18 cellular contexts compared by ENCODE assay signal in genomic region chr2:33168973-33169372, GRCh38.
DNase-seq lines count a peak whose midpoint lies in the region; ATAC-seq, FAIRE-seq and TF ChIP-seq lines count a peak whose summit lies in the region.
"Had no signal": no experiment of that assay in that cellular context is flagged by ENCODE, and none has a peak within 500 bp of the region (broad histone marks: within the 10 kb centered on the region; RNA-seq: fewer than 3 reads in every experiment).

No MANE protein-coding gene starts in this region.

- peak; percentile 99 for FAIRE-seq in endometrium (lab: Jason Lieb, UNC)
- FAIRE-seq: GM12892 had no signal

- H3K36me3 Mint-ChIP-seq in nephron progenitor cell (ENCODE audit: low read depth) = peaks cover 21% of the 10 kb centered on the region
- H3K36me3 Mint-ChIP-seq: CD8-positive, alpha-beta memory T cell had no signal

- H3K9me3 ChIP-seq in cardiac muscle cell (ENCODE audit: low read depth) = no peaks in the 10 kb centered on the region
- no peaks in the 10 kb centered on the region for H3K9me3 ChIP-seq in heart left ventricle
- H3K9me3 ChIP-seq: BLaER1 treated with 17β-estradiol and CSF1 and Interleukin-3, amounts not matched to agents 10 nM and 100 nM had no signal

- H3K27me3 ChIP-seq in cardiac muscle cell (no peaks in the 10 kb centered on the region), heart left ventricle (no peaks in the 10 kb centered on the region)
- H3K27me3 ChIP-seq: BLaER1 treated with 17β-estradiol and CSF1 and Interleukin-3, amounts not matched to agents 10 nM and 100 nM had no signal

- H3K4me1 ChIP-seq in cardiac muscle cell (ENCODE audit: low read depth) = peaks cover 3% of the 10 kb centered on the region
- peaks cover 0 to 41% (median 8%) of the 10 kb centered on the region in 12 donors for H3K4me1 ChIP-seq in heart left ventricle
- H3K4me1 ChIP-seq: BLaER1 treated with 17β-estradiol and CSF1 and Interleukin-3, amounts not matched to agents 10 nM and 100 nM had no signal

- 76 to 86% (median 78%) methylated on average over 3 of the region's 3 CpGs for WGBS in heart left ventricle, 4 donors

- H3K9me3 Mint-ChIP-seq in nephron progenitor cell = peaks cover 31% of the 10 kb centered on the region
- H3K9me3 Mint-ChIP-seq: CD8-positive, alpha-beta memory T cell had no signal

- H3K4me3 Mint-ChIP-seq in nephron progenitor cell = no peak overlapping the region
- H3K4me3 Mint-ChIP-seq: CD8-positive, alpha-beta memory T cell had no signal

- H3K27ac ChIP-seq in cardiac muscle cell (peak overlapping the region; percentile 53), heart left ventricle (peak overlapping the region in 1 of 12 donors; percentile 32)
- H3K27ac ChIP-seq: BLaER1 treated with 17β-estradiol and CSF1 and Interleukin-3, amounts not matched to agents 10 nM and 100 nM had no signal

- H3K36me3 ChIP-seq in cardiac muscle cell = no peaks in the 10 kb centered on the region
- H3K36me3 ChIP-seq in heart left ventricle = no peaks in the 10 kb centered on the region
- H3K36me3 ChIP-seq: BLaER1 treated with 17β-estradiol and CSF1 and Interleukin-3, amounts not matched to agents 10 nM and 100 nM had no signal

- ATAC-seq in heart left ventricle (no peak), HG02884 (IDR thresholded peaks at IDR 0.05; ENCODE audit: unreplicated experiment) (no peak)

- peaks cover 36% of the 10 kb centered on the region for H3K4me1 Mint-ChIP-seq in nephron progenitor cell
- H3K4me1 Mint-ChIP-seq: CD8-positive, alpha-beta memory T cell had no signal

- intact Hi-C loops in heart left ventricle (cut with DNase I) = no loop called here

- H3K27me3 Mint-ChIP-seq in nephron progenitor cell (ENCODE audit: low read depth, poor library complexity) = no peaks in the 10 kb centered on the region

- peak overlapping the region; percentile 93 for H3K27ac Mint-ChIP-seq in nephron progenitor cell
- H3K27ac Mint-ChIP-seq: CD8-positive, alpha-beta memory T cell had no signal

- TF ChIP-seq CTCF in cardiac muscle cell (IDR thresholded peaks at IDR 0.05; ENCODE audit: low read depth, low read length) (no peak), heart left ventricle (IDR thresholded peaks at IDR 0.05) (no peak), nephron progenitor cell (IDR thresholded peaks at IDR 0.05) (no peak)

- DNase-seq in cardiac muscle cell (ENCODE audit: low read depth in 1 of 2, low spot score in 1 of 2) (no peak), heart left ventricle (no peak), nephron progenitor cell (no peak), SHP77 (lab: John Stamatoyannopoulos, UW) (no peak), T-helper 1 cell (no peak)
- DNase-seq in activated CD4-positive, alpha-beta T cell treated with anti-CD3 and anti-CD28 coated beads for 48 hours = no peak
- DNase-seq: CD8-positive, alpha-beta memory T cell; H7; MV-4-11; NCI-H1417; NCI-H187 treated with DMSO at 0.1 percent for 48 hours; NCI-H526 treated with DMSO at 0.1 percent for 48 hours; NK-92 treated with Interleukin-12 subunit alpha and Interleukin-12 subunit beta, amount 100 ng/mL, for 24 hours; SIG-M5 had no signal

- H3K4me3 ChIP-seq in cardiac muscle cell (no peak overlapping the region), heart left ventricle (no peak overlapping the region)
- H3K4me3 ChIP-seq: BLaER1 treated with 17β-estradiol and CSF1 and Interleukin-3, amounts not matched to agents 10 nM and 100 nM had no signal

- TF ChIP-seq POLR2A in heart left ventricle (IDR thresholded peaks at IDR 0.05) = no peak
